Comparison of ENCODE assay signal across 1 cellular context in the genomic region with DNA sequence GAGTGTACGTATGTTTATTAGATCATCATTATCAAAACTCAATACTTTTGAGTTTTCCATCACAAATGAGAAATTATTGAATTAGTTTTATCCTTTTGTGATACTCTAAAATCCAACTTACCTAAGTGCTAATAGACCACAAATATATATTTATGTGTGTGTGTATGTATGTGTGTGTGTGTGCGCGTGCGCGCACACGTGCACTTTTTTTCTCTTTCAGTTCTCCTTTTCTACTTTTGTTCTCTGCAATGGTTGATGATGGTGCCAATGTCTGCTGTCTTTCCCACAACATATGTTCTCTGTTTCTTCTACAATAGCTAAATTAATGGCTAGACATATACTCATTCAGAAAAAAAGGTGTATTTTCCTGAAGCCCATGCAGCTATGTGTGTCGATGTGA.
TF ChIP-seq lines count a peak whose summit lies in the region.

No MANE protein-coding gene starts in this region.

TF ChIP-seq in GM12878, 131 proteins besides CTCF, POLR2A, EP300 and RAD21 (continued from another document):
- TF ChIP-seq, protein P1, sequence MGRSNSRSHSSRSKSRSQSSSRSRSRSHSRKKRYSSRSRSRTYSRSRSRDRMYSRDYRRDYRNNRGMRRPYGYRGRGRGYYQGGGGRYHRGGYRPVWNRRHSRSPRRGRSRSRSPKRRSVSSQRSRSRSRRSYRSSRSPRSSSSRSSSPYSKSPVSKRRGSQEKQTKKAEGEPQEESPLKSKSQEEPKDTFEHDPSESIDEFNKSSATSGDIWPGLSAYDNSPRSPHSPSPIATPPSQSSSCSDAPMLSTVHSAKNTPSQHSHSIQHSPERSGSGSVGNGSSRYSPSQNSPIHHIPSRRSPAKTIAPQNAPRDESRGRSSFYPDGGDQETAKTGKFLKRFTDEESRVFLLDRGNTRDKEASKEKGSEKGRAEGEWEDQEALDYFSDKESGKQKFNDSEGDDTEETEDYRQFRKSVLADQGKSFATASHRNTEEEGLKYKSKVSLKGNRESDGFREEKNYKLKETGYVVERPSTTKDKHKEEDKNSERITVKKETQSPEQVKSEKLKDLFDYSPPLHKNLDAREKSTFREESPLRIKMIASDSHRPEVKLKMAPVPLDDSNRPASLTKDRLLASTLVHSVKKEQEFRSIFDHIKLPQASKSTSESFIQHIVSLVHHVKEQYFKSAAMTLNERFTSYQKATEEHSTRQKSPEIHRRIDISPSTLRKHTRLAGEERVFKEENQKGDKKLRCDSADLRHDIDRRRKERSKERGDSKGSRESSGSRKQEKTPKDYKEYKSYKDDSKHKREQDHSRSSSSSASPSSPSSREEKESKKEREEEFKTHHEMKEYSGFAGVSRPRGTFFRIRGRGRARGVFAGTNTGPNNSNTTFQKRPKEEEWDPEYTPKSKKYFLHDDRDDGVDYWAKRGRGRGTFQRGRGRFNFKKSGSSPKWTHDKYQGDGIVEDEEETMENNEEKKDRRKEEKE (IDR thresholded peaks at IDR 0.05), result no peak
- no peak for TF ChIP-seq HCFC1 (IDR thresholded peaks at IDR 0.05; ENCODE audit: low read length)
- TF ChIP-seq SPI1 (IDR thresholded peaks at IDR 0.05; ENCODE audit: borderline replicate concordance, insufficient read depth, low read depth, low read length), result peak; percentile 17; the same call in 1 of the 2 replicates
- TF ChIP-seq CBX5 (IDR thresholded peaks at IDR 0.05; ENCODE audit: low read depth), result no peak
- TF ChIP-seq, protein P2, sequence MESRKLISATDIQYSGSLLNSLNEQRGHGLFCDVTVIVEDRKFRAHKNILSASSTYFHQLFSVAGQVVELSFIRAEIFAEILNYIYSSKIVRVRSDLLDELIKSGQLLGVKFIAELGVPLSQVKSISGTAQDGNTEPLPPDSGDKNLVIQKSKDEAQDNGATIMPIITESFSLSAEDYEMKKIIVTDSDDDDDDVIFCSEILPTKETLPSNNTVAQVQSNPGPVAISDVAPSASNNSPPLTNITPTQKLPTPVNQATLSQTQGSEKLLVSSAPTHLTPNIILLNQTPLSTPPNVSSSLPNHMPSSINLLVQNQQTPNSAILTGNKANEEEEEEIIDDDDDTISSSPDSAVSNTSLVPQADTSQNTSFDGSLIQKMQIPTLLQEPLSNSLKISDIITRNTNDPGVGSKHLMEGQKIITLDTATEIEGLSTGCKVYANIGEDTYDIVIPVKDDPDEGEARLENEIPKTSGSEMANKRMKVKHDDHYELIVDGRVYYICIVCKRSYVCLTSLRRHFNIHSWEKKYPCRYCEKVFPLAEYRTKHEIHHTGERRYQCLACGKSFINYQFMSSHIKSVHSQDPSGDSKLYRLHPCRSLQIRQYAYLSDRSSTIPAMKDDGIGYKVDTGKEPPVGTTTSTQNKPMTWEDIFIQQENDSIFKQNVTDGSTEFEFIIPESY (IDR thresholded peaks at IDR 0.05), result 0 out of 2 replicates have a peak, but pooled peaks have one; percentile 24
- no peak for TF ChIP-seq RELA (IDR thresholded peaks at IDR 0.05; ENCODE audit: borderline replicate concordance, partially characterized antibody)
